12 cellular contexts compared by ENCODE assay signal in the genomic region with DNA sequence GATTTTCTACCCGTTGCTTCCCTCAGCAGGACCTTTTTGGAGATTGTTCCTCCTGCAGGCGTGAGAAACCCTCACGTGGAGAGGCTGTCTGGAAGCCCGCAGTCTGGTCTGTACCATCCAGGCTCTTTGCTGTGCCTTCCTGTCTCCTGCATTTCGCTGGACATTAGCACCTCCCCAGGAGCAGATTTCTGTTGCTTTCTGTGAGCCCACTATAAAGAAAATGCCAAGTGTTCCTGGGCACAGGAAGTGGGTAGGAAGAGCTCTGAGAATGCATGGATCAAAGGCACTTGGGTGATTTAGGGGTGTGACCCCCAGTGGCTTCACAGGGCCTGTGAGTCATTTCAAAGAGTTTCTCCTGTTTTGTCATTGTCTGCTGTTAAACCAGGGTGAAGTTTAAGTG. TPM values are rescaled to one million over a fixed set of nuclear protein-coding genes. Genes with fewer than 3 reads are reported as not detected.
A peak's percentile ranks its signal among the peaks of the same experiment; 100 is the strongest.
DNase-seq lines count a peak whose midpoint lies in the region; ATAC-seq and TF ChIP-seq lines count a peak whose summit lies in the region.
"Had no signal": no experiment of that assay in that cellular context is flagged by ENCODE, and none has a peak within 500 bp of the region (broad histone marks: within the 10 kb centered on the region; RNA-seq: fewer than 3 reads in every experiment).

No MANE protein-coding gene starts in this region.

- no peak overlapping the region for H3K4ac ChIP-seq in trophoblast cell (ENCODE audit: low read depth, low read length)

- no peak overlapping the region for H2BK12ac ChIP-seq in trophoblast cell (ENCODE audit: low read length)

- H3K27me3 ChIP-seq in fibroblast of lung (ENCODE audit: control insufficient read depth, insufficient read depth, low read length) (no peaks in the 10 kb centered on the region), trophoblast cell (ENCODE audit: insufficient read depth, low read length) (no peaks in the 10 kb centered on the region)

- H3K4me2 ChIP-seq in fibroblast of lung (ENCODE audit: extremely low read depth, insufficient read depth, low read length), result peak overlapping the region; percentile 92
- H3K4me2 ChIP-seq in trophoblast cell (ENCODE audit: low read length), result no peak overlapping the region

- H3K36me3 ChIP-seq in fibroblast of lung (ENCODE audit: control insufficient read depth, insufficient read depth, low read length), result no peaks in the 10 kb centered on the region
- H3K36me3 ChIP-seq in trophoblast cell (ENCODE audit: control insufficient read depth in 1 of 2, insufficient read depth in 2 of 2, low read length in 2 of 2), result peaks cover 0 to 2% of the 10 kb centered on the region in 2 experiments

- peak; percentile 57 for ATAC-seq in SK-N-SH treated with all-trans-retinoic acid at 6 μM for 48 hours
- ATAC-seq in HG02840 (IDR thresholded peaks at IDR 0.05; ENCODE audit: low FRiP score, unreplicated experiment), result no peak
- no peak for ATAC-seq in GM19395 (IDR thresholded peaks at IDR 0.05; ENCODE audit: unreplicated experiment)

- H4K20me1 ChIP-seq in fibroblast of lung (ENCODE audit: control insufficient read depth, extremely low read depth, insufficient read depth, low read length), result no peaks in the 10 kb centered on the region

- no peak overlapping the region for H3K9ac ChIP-seq in fibroblast of lung (ENCODE audit: insufficient read depth, low read length)
- H3K9ac ChIP-seq in trophoblast cell (ENCODE audit: low read length), result no peak overlapping the region

- no peak overlapping the region for H3K14ac ChIP-seq in trophoblast cell (ENCODE audit: low read length)

- H3K27ac Mint-ChIP-seq in T-helper 2 cell treated with Interferon-gamma antibody and Interleukin-4, amounts not matched to agents 5 μg/mL and 100 μg/mL, for 36 hours, result no peak overlapping the region
- H3K27ac Mint-ChIP-seq: activated naive CD8-positive, alpha-beta T cell treated with anti-CD3 and anti-CD28 coated beads, Interleukin-2, amount 10 ng/mL, durations not matched to agents 7 days and 5 days; CD4-positive, alpha-beta T cell had no signal

- H4K8ac ChIP-seq in trophoblast cell (ENCODE audit: low read depth, low read length), result no peak overlapping the region

- peak overlapping the region; percentile 72 for H3K27ac ChIP-seq in fibroblast of lung (ENCODE audit: insufficient read depth, low read length)
- H3K27ac ChIP-seq in trophoblast cell (ENCODE audit: low read depth, low read length), result peak overlapping the region; percentile 57

- peaks cover 74% of the 10 kb centered on the region for H3K79me2 ChIP-seq in fibroblast of lung (ENCODE audit: control insufficient read depth, insufficient read depth, low read length)
- H3K79me2 ChIP-seq in trophoblast cell (ENCODE audit: control insufficient read depth, insufficient read depth, low read length, poor library complexity), result no peaks in the 10 kb centered on the region

- WGBS in trophoblast cell (ENCODE audit: extremely low coverage, insufficient coverage, insufficient read length), result no CpG with 5 or more reads among the region's 5 CpGs

- H4K12ac ChIP-seq in trophoblast cell (ENCODE audit: low read depth, low read length), result no peak overlapping the region

- H3K36me3 Mint-ChIP-seq in T-helper 2 cell treated with Interferon-gamma antibody and Interleukin-4, amounts not matched to agents 5 μg/mL and 100 μg/mL, for 36 hours (ENCODE audit: low read depth), result no peaks in the 10 kb centered on the region
- H3K36me3 Mint-ChIP-seq: activated naive CD8-positive, alpha-beta T cell treated with anti-CD3 and anti-CD28 coated beads, Interleukin-2, amount 10 ng/mL, durations not matched to agents 7 days and 5 days had no signal

- peaks cover 2% of the 10 kb centered on the region for H3K27me3 Mint-ChIP-seq in T-helper 2 cell treated with Interferon-gamma antibody and Interleukin-4, amounts not matched to agents 5 μg/mL and 100 μg/mL, for 36 hours (ENCODE audit: low read depth)
- H3K27me3 Mint-ChIP-seq: CD4-positive, alpha-beta T cell had no signal

- H3K23ac ChIP-seq in trophoblast cell (ENCODE audit: low read length), result no peak overlapping the region

- H2BK120ac ChIP-seq in trophoblast cell (ENCODE audit: insufficient read depth, low read length, poor library complexity), result no peak overlapping the region

- DNase-seq in AG20443 (ENCODE audit: low spot score) (peak; percentile 60), fibroblast of lung (ENCODE audit: low read depth in 2 of 2) (peak; percentile 45 to 75), trophoblast cell (no peak), NCI-H82 (lab: John Stamatoyannopoulos, UW) (no peak)
- DNase-seq in T-helper 2 cell treated with Interferon-gamma antibody and Interleukin-4, amounts not matched to agents 5 μg/mL and 100 μg/mL, for 36 hours (ENCODE audit: low spot score), result no peak
- DNase-seq: activated naive CD8-positive, alpha-beta T cell treated with anti-CD3 and anti-CD28 coated beads, Interleukin-2, amount 10 ng/mL, durations not matched to agents 7 days and 5 days; CD4-positive, alpha-beta T cell; KBM-7; NCI-H524 treated with DMSO at 0.1 percent for 48 hours had no signal

- peak overlapping the region; percentile 12 for H2BK5ac ChIP-seq in trophoblast cell (ENCODE audit: low read depth, low read length, poor library complexity)

- no peak overlapping the region for H3K4me3 Mint-ChIP-seq in T-helper 2 cell treated with Interferon-gamma antibody and Interleukin-4, amounts not matched to agents 5 μg/mL and 100 μg/mL, for 36 hours
- H3K4me3 Mint-ChIP-seq: activated naive CD8-positive, alpha-beta T cell treated with anti-CD3 and anti-CD28 coated beads, Interleukin-2, amount 10 ng/mL, durations not matched to agents 7 days and 5 days; CD4-positive, alpha-beta T cell had no signal

- H2AK5ac ChIP-seq in trophoblast cell (ENCODE audit: low read length), result peak overlapping the region; percentile 19

- TF ChIP-seq CTCF in fibroblast of lung (conservative IDR thresholded peaks at IDR 0.05 in 1 of 2, IDR thresholded peaks at IDR 0.05 in 1 of 2; ENCODE audit: low read depth in 1 of 2, low read length in 2 of 2), result no peak

- H3K9me3 ChIP-seq in fibroblast of lung (ENCODE audit: control insufficient read depth, insufficient read depth, low read depth, low read length) (no peaks in the 10 kb centered on the region), trophoblast cell (ENCODE audit: insufficient read depth, low read depth, low read length) (no peaks in the 10 kb centered on the region)

- H2AFZ ChIP-seq in fibroblast of lung (ENCODE audit: low read length) (no peak overlapping the region), trophoblast cell (ENCODE audit: insufficient read depth, low read length, poor library complexity) (peak overlapping the region; percentile 0)

- H3K4me1 ChIP-seq in fibroblast of lung (ENCODE audit: control insufficient read depth, extremely low read depth, insufficient read depth, low read length), result peaks cover 12% of the 10 kb centered on the region
- H3K4me1 ChIP-seq in trophoblast cell (ENCODE audit: control insufficient read depth in 1 of 2, insufficient read depth in 2 of 2, low read length in 2 of 2), result peaks cover 19 to 21% of the 10 kb centered on the region in 2 experiments

- peaks cover 9% of the 10 kb centered on the region for H3K79me1 ChIP-seq in trophoblast cell (ENCODE audit: low read length)

- H3K4me1 Mint-ChIP-seq in T-helper 2 cell treated with Interferon-gamma antibody and Interleukin-4, amounts not matched to agents 5 μg/mL and 100 μg/mL, for 36 hours (ENCODE audit: low read depth), result no peaks in the 10 kb centered on the region
- H3K4me1 Mint-ChIP-seq: activated naive CD8-positive, alpha-beta T cell treated with anti-CD3 and anti-CD28 coated beads, Interleukin-2, amount 10 ng/mL, durations not matched to agents 7 days and 5 days had no signal

- H4K91ac ChIP-seq in trophoblast cell (ENCODE audit: low read depth, low read length), result peak overlapping the region; percentile 12

- H3K9me3 Mint-ChIP-seq in T-helper 2 cell treated with Interferon-gamma antibody and Interleukin-4, amounts not matched to agents 5 μg/mL and 100 μg/mL, for 36 hours, result no peaks in the 10 kb centered on the region
- H3K9me3 Mint-ChIP-seq: CD4-positive, alpha-beta T cell had no signal

- H3K18ac ChIP-seq in trophoblast cell (ENCODE audit: low read length), result no peak overlapping the region

- H3K4me3 ChIP-seq in fibroblast of lung (replicated peaks in 1 of 4; ENCODE audit: control extremely low read depth in 1 of 4, insufficient read depth in 1 of 4, low read depth in 3 of 4, low read length in 4 of 4) (peak overlapping the region in 2 of 4 experiments; percentile 5 to 11), trophoblast cell (ENCODE audit: low read depth, low read length) (no peak overlapping the region)

TF ChIP-seq in SK-N-SH treated with all-trans-retinoic acid at 6 μM for 48 hours, 23 proteins besides CTCF, POLR2A, EP300 and RAD21 (continues in another document):
- no peak for TF ChIP-seq ZFP3 (CRISPR knock-in tag; IDR thresholded peaks at IDR 0.05)
- TF ChIP-seq ZC3H10 (CRISPR knock-in tag; IDR thresholded peaks at IDR 0.05), result no peak
- TF ChIP-seq ZNF8 (CRISPR knock-in tag; IDR thresholded peaks at IDR 0.05), result no peak
- TF ChIP-seq ZNF565 (CRISPR knock-in tag; conservative IDR thresholded peaks at IDR 0.05; ENCODE audit: low read depth), result no peak
- no peak for TF ChIP-seq GLIS3 (CRISPR knock-in tag; IDR thresholded peaks at IDR 0.05)
- TF ChIP-seq, protein P1, sequence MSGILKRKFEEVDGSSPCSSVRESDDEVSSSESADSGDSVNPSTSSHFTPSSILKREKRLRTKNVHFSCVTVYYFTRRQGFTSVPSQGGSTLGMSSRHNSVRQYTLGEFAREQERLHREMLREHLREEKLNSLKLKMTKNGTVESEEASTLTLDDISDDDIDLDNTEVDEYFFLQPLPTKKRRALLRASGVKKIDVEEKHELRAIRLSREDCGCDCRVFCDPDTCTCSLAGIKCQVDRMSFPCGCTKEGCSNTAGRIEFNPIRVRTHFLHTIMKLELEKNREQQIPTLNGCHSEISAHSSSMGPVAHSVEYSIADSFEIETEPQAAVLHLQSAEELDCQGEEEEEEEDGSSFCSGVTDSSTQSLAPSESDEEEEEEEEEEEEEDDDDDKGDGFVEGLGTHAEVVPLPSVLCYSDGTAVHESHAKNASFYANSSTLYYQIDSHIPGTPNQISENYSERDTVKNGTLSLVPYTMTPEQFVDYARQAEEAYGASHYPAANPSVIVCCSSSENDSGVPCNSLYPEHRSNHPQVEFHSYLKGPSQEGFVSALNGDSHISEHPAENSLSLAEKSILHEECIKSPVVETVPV (CRISPR knock-in tag; IDR thresholded peaks at IDR 0.05), result no peak
- TF ChIP-seq RARB (CRISPR knock-in tag; IDR thresholded peaks at IDR 0.05), result no peak
- TF ChIP-seq ISL1 (CRISPR knock-in tag; IDR thresholded peaks at IDR 0.05), result no peak
- no peak for TF ChIP-seq ZNF70 (CRISPR knock-in tag; IDR thresholded peaks at IDR 0.05)
- TF ChIP-seq TOX (CRISPR knock-in tag; IDR thresholded peaks at IDR 0.05; ENCODE audit: borderline replicate concordance), result no peak

RNA-seq across cellular contexts. Expression of a gene that starts 27.3 kb away (rescaled TPM):
- total RNA-seq in fibroblast of lung, result 229 and 325 TPM in 2 replicates
- 112 and 123 TPM in 2 replicates for polyA plus RNA-seq in fibroblast of lung
- 139 and 178 TPM in 2 replicates for polyA plus RNA-seq in fibroblast of lung (2012)
- 262 and 389 TPM in 2 replicates for polyA minus RNA-seq in fibroblast of lung (ENCODE audit: low replicate concordance)
- 86.0 and 88.0 TPM in 2 replicates for polyA plus RNA-seq in trophoblast cell (2013)

Comparison
In these comparisons a context has a peak if more than half of its experiments do, and no peak if none do; other contexts are left out.
1. DNase-seq: peak in AG20443 (single experiment) and fibroblast of lung (2 of 2); none in trophoblast cell (0 of 2), NCI-H82 (single experiment) and T-helper 2 cell treated with Interferon-gamma antibody and Interleukin-4, amounts not matched to agents 5 μg/mL and 100 μg/mL, for 36 hours (single experiment).